9 cellular contexts compared by ENCODE assay signal in the genomic region with DNA sequence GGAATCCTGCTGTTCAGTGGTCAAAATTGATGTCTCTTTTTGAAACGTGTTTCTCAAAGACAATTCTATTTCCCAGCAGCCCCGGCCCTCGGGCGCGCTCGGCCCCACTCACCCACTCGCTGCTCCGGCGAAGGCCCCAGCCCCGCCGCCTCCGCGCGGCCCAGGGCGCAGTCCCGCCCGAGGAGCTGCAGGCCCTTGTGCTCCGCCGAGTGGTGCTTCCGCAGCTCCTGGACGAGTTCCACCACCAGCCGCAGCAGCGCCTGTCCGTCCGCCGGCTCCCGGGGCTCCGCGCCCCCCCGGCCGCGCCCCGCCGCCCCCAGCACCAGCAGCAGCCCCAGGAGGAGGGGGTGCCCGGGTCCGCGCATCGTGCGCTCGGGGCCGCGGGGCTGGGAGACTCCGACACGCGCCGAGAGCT. TPM values are rescaled to one million over a fixed set of nuclear protein-coding genes. Genes with fewer than 3 reads are reported as not detected.
A peak's percentile ranks its signal among the peaks of the same experiment; 100 is the strongest.
DNase-seq lines count a peak whose midpoint lies in the region; ATAC-seq and TF ChIP-seq lines count a peak whose summit lies in the region.
"Had no signal": no experiment of that assay in that cellular context is flagged by ENCODE, and none has a peak within 500 bp of the region (broad histone marks: within the 10 kb centered on the region; RNA-seq: fewer than 3 reads in every experiment).

No MANE protein-coding gene starts in this region.

- WGBS in trophoblast cell (ENCODE audit: extremely low coverage, insufficient coverage, insufficient read length), result no CpG with 5 or more reads among the region's 46 CpGs

- H3K36me3 ChIP-seq in SJCRH30 (0 out of 2 replicates have a peak, but pooled peaks cover 7% of the 10 kb centered on the region), trophoblast cell (ENCODE audit: control insufficient read depth in 1 of 2, insufficient read depth in 2 of 2, low read length in 2 of 2) (peaks cover 4% of the 10 kb centered on the region in 2 experiments)

- H3K18ac ChIP-seq in trophoblast cell (ENCODE audit: low read length), result no peak overlapping the region

- H3K14ac ChIP-seq in trophoblast cell (ENCODE audit: low read length), result no peak overlapping the region

- no peaks in the 10 kb centered on the region for H3K79me2 ChIP-seq in trophoblast cell (ENCODE audit: control insufficient read depth, insufficient read depth, low read length, poor library complexity)

- H3K9ac ChIP-seq in trophoblast cell (ENCODE audit: low read length), result no peak overlapping the region

- no peak overlapping the region for H2BK5ac ChIP-seq in trophoblast cell (ENCODE audit: low read depth, low read length, poor library complexity)

- H3K9me3 ChIP-seq in SJCRH30 (replicated peaks), result no peaks in the 10 kb centered on the region
- peaks cover 2% of the 10 kb centered on the region for H3K9me3 ChIP-seq in trophoblast cell (ENCODE audit: insufficient read depth, low read depth, low read length)

- H2AFZ ChIP-seq in trophoblast cell (ENCODE audit: insufficient read depth, low read length, poor library complexity), result no peak overlapping the region

- H2AK5ac ChIP-seq in trophoblast cell (ENCODE audit: low read length), result no peak overlapping the region

- H3K4me3 ChIP-seq in SJCRH30 (peak overlapping the region; percentile 49), trophoblast cell (ENCODE audit: low read depth, low read length) (peak overlapping the region; percentile 65)

- ATAC-seq in foreskin keratinocyte, result peak; percentile 55
- no peak for ATAC-seq in HG03135 (IDR thresholded peaks at IDR 0.05; ENCODE audit: unreplicated experiment)
- ATAC-seq in GM18867 (IDR thresholded peaks at IDR 0.05; ENCODE audit: unreplicated experiment), result no peak

- peak overlapping the region; percentile 70 for H3K4me2 ChIP-seq in trophoblast cell (ENCODE audit: low read length)

- H3K79me1 ChIP-seq in trophoblast cell (ENCODE audit: low read length), result no peaks in the 10 kb centered on the region

- H4K12ac ChIP-seq in trophoblast cell (ENCODE audit: low read depth, low read length), result no peak overlapping the region

- H4K8ac ChIP-seq in trophoblast cell (ENCODE audit: low read depth, low read length), result no peak overlapping the region

- TF ChIP-seq CTCF in GM13976 (IDR thresholded peaks at IDR 0.05; ENCODE audit: borderline replicate concordance, control extremely low read depth, extremely low read depth, insufficient read depth, missing control alignments) (no peak), foreskin keratinocyte (conservative IDR thresholded peaks at IDR 0.05) (no peak)

- no peak overlapping the region for H4K91ac ChIP-seq in trophoblast cell (ENCODE audit: low read depth, low read length)

- H3K27me3 ChIP-seq in SJCRH30 (no peaks in the 10 kb centered on the region), foreskin keratinocyte (peaks cover 51% of the 10 kb centered on the region), trophoblast cell (ENCODE audit: insufficient read depth, low read length) (peaks cover 28% of the 10 kb centered on the region)

- DNase-seq in GM13976 (ENCODE audit: low spot score) (peak; percentile 75), SJCRH30 (peak; percentile 36 to 37), foreskin keratinocyte (no peak), trophoblast cell (no peak), GOT3 (lab: John Stamatoyannopoulos, UW) (no peak), RPMI8226 (no peak)

- no peak overlapping the region for H3K4ac ChIP-seq in trophoblast cell (ENCODE audit: low read depth, low read length)

- no peak overlapping the region for H2BK120ac ChIP-seq in trophoblast cell (ENCODE audit: insufficient read depth, low read length, poor library complexity)

- no peak overlapping the region for H2BK12ac ChIP-seq in trophoblast cell (ENCODE audit: low read length)

- in situ Hi-C loops in GM13976 (cut with MboI; ENCODE audit: low sequenced_read_pairs, unreplicated experiment), result no loop called here

- H3K23ac ChIP-seq in trophoblast cell (ENCODE audit: low read length), result no peak overlapping the region

- H3K4me1 ChIP-seq in SJCRH30, result no peaks in the 10 kb centered on the region
- no peaks in the 10 kb centered on the region for H3K4me1 ChIP-seq in foreskin keratinocyte
- H3K4me1 ChIP-seq in trophoblast cell (ENCODE audit: control insufficient read depth in 1 of 2, insufficient read depth in 2 of 2, low read length in 2 of 2), result peaks cover 10 to 11% of the 10 kb centered on the region in 2 experiments

- H3K27ac ChIP-seq in SJCRH30 (no peak overlapping the region), foreskin keratinocyte (no peak overlapping the region), trophoblast cell (ENCODE audit: low read depth, low read length) (no peak overlapping the region)
- H3K27ac ChIP-seq: HL-60 had no signal

RNA-seq across cellular contexts. Expression of a gene that starts 0.4 kb away (rescaled TPM):
- total RNA-seq in SJCRH30 (2014; rRNA removed; shearing (Covaris generic)), result 0.43 and 0.65 TPM in 2 replicates
- not detected in 2 replicates for total RNA-seq in foreskin keratinocyte
- polyA plus RNA-seq in foreskin keratinocyte, result not detected in 2 replicates
- polyA plus RNA-seq in trophoblast cell (2013), result 0.74 and 0.75 TPM in 2 replicates

RNA-seq across cellular contexts. Expression of a gene that starts 22.7 kb away (rescaled TPM):
- 241 and 244 TPM in 2 replicates for total RNA-seq in SJCRH30 (2014; rRNA removed; shearing (Covaris generic))
- total RNA-seq in foreskin keratinocyte, result 89.2 and 91.8 TPM in 2 replicates
- 99.4 and 102 TPM in 2 replicates for polyA plus RNA-seq in foreskin keratinocyte
- polyA plus RNA-seq in trophoblast cell (2013), result 126 TPM in 2 replicates

RNA-seq across cellular contexts. Expression of a gene that starts 23.6 kb away (rescaled TPM):
- 16.2 and 21.7 TPM in 2 replicates for total RNA-seq in SJCRH30 (2014; rRNA removed; shearing (Covaris generic))
- 31.2 and 34.0 TPM in 2 replicates for total RNA-seq in foreskin keratinocyte
- 21.9 and 26.1 TPM in 2 replicates for polyA plus RNA-seq in foreskin keratinocyte
- 43.4 and 44.4 TPM in 2 replicates for polyA plus RNA-seq in trophoblast cell (2013)

Comparison
In these comparisons a context has a peak if more than half of its experiments do, and no peak if none do; other contexts are left out.
1. DNase-seq: peak in GM13976 (single experiment) and SJCRH30 (2 of 2); none in foreskin keratinocyte (0 of 2), trophoblast cell (0 of 2), GOT3 (single experiment) and RPMI8226 (single experiment).